ENCODE assay signal across 8 cellular contexts in the genomic region with DNA sequence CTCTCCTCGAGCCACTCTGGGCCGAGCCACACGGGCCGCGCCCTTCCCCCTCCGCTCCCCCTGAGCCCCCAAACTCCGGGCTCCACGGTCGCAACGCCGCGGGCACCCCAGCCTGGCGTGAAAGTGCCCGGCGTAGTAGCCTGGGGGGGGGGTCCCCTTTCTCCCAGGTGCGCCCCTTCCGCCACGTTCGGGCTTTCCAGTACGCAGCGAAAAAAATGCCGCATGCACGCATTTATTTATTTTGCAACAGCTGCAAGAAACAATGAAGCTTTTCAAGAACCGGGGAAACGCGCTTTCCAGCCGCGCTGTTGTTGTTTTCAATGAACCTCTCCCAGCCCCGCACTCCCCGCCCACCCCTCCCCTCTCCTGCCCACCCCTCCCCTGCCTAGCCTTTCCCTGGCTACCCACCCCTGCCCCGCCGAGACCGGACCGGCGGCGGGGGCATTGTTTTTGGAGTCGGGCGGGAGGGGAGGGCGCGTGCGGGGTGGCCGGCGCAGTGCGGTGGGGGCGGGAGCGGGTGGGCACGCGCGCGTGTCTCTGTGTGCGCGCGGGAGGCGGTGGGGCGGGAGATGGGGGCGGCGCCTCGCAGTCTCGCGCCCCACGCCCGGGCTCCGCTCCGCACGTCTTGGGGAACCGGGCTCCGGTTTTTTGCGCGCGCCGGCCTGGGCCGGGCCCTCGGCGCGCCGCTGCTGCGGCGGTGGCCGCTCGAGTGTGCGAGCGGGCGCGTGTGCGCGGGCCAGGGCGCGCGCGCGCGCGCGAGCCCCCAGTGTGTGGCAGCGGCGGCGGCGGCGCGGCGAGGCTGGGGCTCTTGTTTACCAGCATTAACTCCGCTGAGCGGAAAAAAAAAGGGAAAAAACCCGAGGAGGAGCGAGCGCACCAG. TPM values are rescaled to one million over a fixed set of nuclear protein-coding genes. Genes with fewer than 3 reads are reported as not detected.
A peak's percentile ranks its signal among the peaks of the same experiment; 100 is the strongest.
DNase-seq lines count a peak whose midpoint lies in the region; TF ChIP-seq lines count a peak whose summit lies in the region.

Gene IGF1R, plus strand, starts transcription at position 766 of the 880 bp plus-strand sequence. CDS start 1,043 bp downstream, outside the sequence.

- peak within 1 kb of the TSS; percentile 87 for H3K4me3 Mint-ChIP-seq in activated naive CD4-positive, alpha-beta T cell treated with anti-CD3 and anti-CD28 coated beads for 36 hours

- CTCF ChIA-PET in activated naive CD4-positive, alpha-beta T cell treated with anti-CD3 and anti-CD28 coated beads for 36 hours (lab: Charles Lee): interaction anchor here (0.7 to 2.3 kb wide), 8 partner anchors 10 to 234 kb away, joined by 3 to 25 read pairs (median 5); no protein-coding TSS in a partner anchor

- DNase-seq in H4 (ENCODE audit: low spot score): peak; percentile 73
- peak; percentile 94 for DNase-seq in LoVo (ENCODE audit: low spot score)
- peak; percentile 81 for DNase-seq in SK-N-DZ (ENCODE audit: low spot score)
- peak; percentile 85 for DNase-seq in activated naive CD4-positive, alpha-beta T cell treated with anti-CD3 and anti-CD28 coated beads for 36 hours
- DNase-seq in germinal center (ENCODE audit: low spot score): peak; percentile 91
- DNase-seq in nucleus accumbens (lab: John Stamatoyannopoulos, UW): peak in 55 of 56 donors; percentile 11 to 91 (median 83)
- peak in 48 of 49 donors; percentile 35 to 94 (median 80) for DNase-seq in substantia nigra (lab: John Stamatoyannopoulos, UW)

- H3K4me3 ChIP-seq in DOHH2 (ENCODE audit: low read length): peak within 1 kb of the TSS; percentile 77

- peak within 1 kb of the TSS; percentile 52 for H3K27ac ChIP-seq in DOHH2 (ENCODE audit: low read depth, low read length)
- peak within 1 kb of the TSS; percentile 82 for H3K27ac ChIP-seq in substantia nigra (ENCODE audit: low read depth, low read length, poor library complexity, severe bottlenecking)

- H3K27me3 ChIP-seq in DOHH2 (ENCODE audit: control insufficient read depth, low read length): peaks cover 36% of the 10 kb centered on the region

- H3F3A ChIP-seq in DOHH2 (ENCODE audit: control insufficient read depth, insufficient read depth): no peaks in the 10 kb centered on the region

- no peaks in the 10 kb centered on the region for H3K9me3 Mint-ChIP-seq in activated naive CD4-positive, alpha-beta T cell treated with anti-CD3 and anti-CD28 coated beads for 36 hours

- peak within 1 kb of the TSS; percentile 87 for H3K4me2 ChIP-seq in DOHH2 (ENCODE audit: low read length)

- intact Hi-C loops in activated naive CD4-positive, alpha-beta T cell treated with anti-CD3 and anti-CD28 coated beads for 36 hours (cut with micrococcal nuclease): loop anchor here (1.0 to 5.0 kb wide), 7 partner anchors 48 to 429 kb away; no protein-coding TSS in a partner anchor

- H3K4me1 ChIP-seq in DOHH2 (ENCODE audit: control insufficient read depth, low read length): peaks cover 10% of the 10 kb centered on the region

- TF ChIP-seq CTCF in DOHH2 (IDR thresholded peaks at IDR 0.05; ENCODE audit: low read depth, low read length, poor library complexity, severe bottlenecking): peak; percentile 18

- H3K9me2 ChIP-seq in DOHH2 (replicated peaks; ENCODE audit: control insufficient read depth, low read length): no peaks in the 10 kb centered on the region

- peaks cover 15% of the 10 kb centered on the region for H4K20me1 ChIP-seq in DOHH2 (ENCODE audit: control insufficient read depth, insufficient read depth, low read depth, low read length)

- H3K36me3 Mint-ChIP-seq in activated naive CD4-positive, alpha-beta T cell treated with anti-CD3 and anti-CD28 coated beads for 36 hours (ENCODE audit: low read depth): no peaks in the 10 kb centered on the region

- H3K27ac Mint-ChIP-seq in activated naive CD4-positive, alpha-beta T cell treated with anti-CD3 and anti-CD28 coated beads for 36 hours: peak within 1 kb of the TSS; percentile 94

- peaks cover 27% of the 10 kb centered on the region for H3K79me2 ChIP-seq in DOHH2 (ENCODE audit: control insufficient read depth, low read length)

- H3K27me3 Mint-ChIP-seq in activated naive CD4-positive, alpha-beta T cell treated with anti-CD3 and anti-CD28 coated beads for 36 hours (ENCODE audit: low read depth): no peaks in the 10 kb centered on the region

- no peaks in the 10 kb centered on the region for H3K36me3 ChIP-seq in DOHH2 (ENCODE audit: control insufficient read depth, low read length)

- peaks cover 25% of the 10 kb centered on the region for H3K4me1 Mint-ChIP-seq in activated naive CD4-positive, alpha-beta T cell treated with anti-CD3 and anti-CD28 coated beads for 36 hours (ENCODE audit: low read depth)

- no peaks in the 10 kb centered on the region for H3K9me3 ChIP-seq in DOHH2 (ENCODE audit: control insufficient read depth, insufficient read depth, low read length)

RNA-seq across cellular contexts. Expression of gene IGF1R, which starts in this region (rescaled TPM):
- total RNA-seq in H4 (2014; rRNA removed; shearing (Covaris generic)): 15.5 TPM in 2 replicates
- polyA plus RNA-seq in SK-N-DZ (2014; cell fraction: cytosol; rRNA removed): 12.2 and 14.3 TPM in 2 replicates
- 10.9 and 20.3 TPM in 2 replicates for polyA plus RNA-seq in SK-N-DZ (2014; cell fraction: nucleus; rRNA removed)
- 10 to 100 TPM; 25.6 to 26.6 TPM for total RNA-seq in activated naive CD4-positive, alpha-beta T cell treated with anti-CD3 and anti-CD28 coated beads for 36 hours

Comparison
In these comparisons a context has a peak if more than half of its experiments do, and no peak if none do; other contexts are left out.
1. Peak in every context shown above with its lines: DNase-seq, H3K4me3 ChIP-seq and H3K27ac ChIP-seq.